In genomic region chr5:1751864-1752822, GRCh38 we compare ENCODE assay signal across 17 cellular contexts. TPM values are rescaled to one million over a fixed set of nuclear protein-coding genes. Genes with fewer than 3 reads are reported as not detected.
A peak's percentile ranks its signal among the peaks of the same experiment; 100 is the strongest.
DNase-seq lines count a peak whose midpoint lies in the region; ATAC-seq and TF ChIP-seq lines count a peak whose summit lies in the region.
"Had no signal": no experiment of that assay in that cellular context is flagged by ENCODE, and none has a peak within 500 bp of the region (broad histone marks: within the 10 kb centered on the region; RNA-seq: fewer than 3 reads in every experiment).

No MANE protein-coding gene starts in this region.

- DNase-seq in activated CD4-positive, CD25-positive, alpha-beta regulatory T cell treated with anti-CD3 and anti-CD28 coated beads, Interleukin-2, amount 50 U/mL, for 72 hours: peak; percentile 17
- DNase-seq in CD14-positive monocyte (ENCODE audit: low spot score) (peak; percentile 27), osteocyte (ENCODE audit: extremely low spot score, unreplicated experiment) (peak; percentile 60), GM13977 (ENCODE audit: low spot score) (no peak), NCI-H226 (no peak)
- DNase-seq: C1 segment of cervical spinal cord, GOT3, NCI-H1092 treated with DMSO at 0.1 percent for 48 hours, NCI-H1694, NCI-H2107, NCI-H345, NCI-H526 treated with DMSO at 0.1 percent for 48 hours had no signal

- ATAC-seq in activated CD4-positive, CD25-positive, alpha-beta regulatory T cell treated with anti-CD3 and anti-CD28 coated beads, Interleukin-2, amount 50 U/mL, for 24 hours: no peak
- ATAC-seq in esophagus mucosa: peak; percentile 17
- no peak for ATAC-seq in GM18868 (IDR thresholded peaks at IDR 0.05; ENCODE audit: unreplicated experiment)
- ATAC-seq: GM12878, K562 had no signal

- H3K4me1 Mint-ChIP-seq in CD14-positive monocyte (no peaks in the 10 kb centered on the region), osteocyte (ENCODE audit: unreplicated experiment) (no peaks in the 10 kb centered on the region)

- in situ Hi-C loops in GM13977 (cut with MboI; ENCODE audit: low pct_unique_long_range_greater_than_20kb, low sequenced_read_pairs, unreplicated experiment): loop anchor here (25.0 kb wide), 1 partner anchor 260 kb away; no protein-coding TSS in a partner anchor

- H3K9me3 Mint-ChIP-seq in CD14-positive monocyte (peaks cover 0 to 2% (median 0%) of the 10 kb centered on the region in 7 donors), osteocyte (ENCODE audit: unreplicated experiment) (no peaks in the 10 kb centered on the region)

- intact Hi-C loops in CD14-positive monocyte (cut with micrococcal nuclease): no loop called here

- no peak overlapping the region for H3K4me3 Mint-ChIP-seq in CD14-positive monocyte
- no peak overlapping the region for H3K4me3 Mint-ChIP-seq in osteocyte (ENCODE audit: unreplicated experiment)

- H3K27ac Mint-ChIP-seq in CD14-positive monocyte (no peak overlapping the region), osteocyte (ENCODE audit: unreplicated experiment) (no peak overlapping the region)

- H3K27me3 Mint-ChIP-seq in CD14-positive monocyte (ENCODE audit: low read depth in 3 of 3): peaks cover 0 to 17% (median 8%) of the 10 kb centered on the region in 3 donors
- no peaks in the 10 kb centered on the region for H3K27me3 Mint-ChIP-seq in osteocyte (ENCODE audit: unreplicated experiment)

- H3K36me3 Mint-ChIP-seq in CD14-positive monocyte (no peaks in the 10 kb centered on the region), osteocyte (ENCODE audit: unreplicated experiment) (no peaks in the 10 kb centered on the region)

- TF ChIP-seq CTCF in CD14-positive monocyte (IDR thresholded peaks at IDR 0.05): no peak
- TF ChIP-seq CTCF in osteocyte (IDR thresholded peaks at IDR 0.05): no peak
- no peak for TF ChIP-seq CTCF in GM13977 (IDR thresholded peaks at IDR 0.05; ENCODE audit: extremely low read depth, insufficient read depth, missing control alignments)

RNA-seq across cellular contexts. Expression of gene MRPL36, which starts 47.5 kb away (rescaled TPM):
- 10 to 100 TPM; 65.9 to 81.7 TPM for polyA plus RNA-seq in CD14-positive monocyte
- total RNA-seq in esophagus mucosa (54.3 TPM), osteocyte (44.0 and 51.9 TPM in 2 replicates)

RNA-seq across cellular contexts. Expression of gene NDUFS6, which starts 49.1 kb away (rescaled TPM):
- polyA plus RNA-seq in CD14-positive monocyte: 10 to 100 TPM; 62.2 to 62.3 TPM
- total RNA-seq in esophagus mucosa (30.7 TPM), osteocyte (31.7 and 35.1 TPM in 2 replicates)

Comparison
In these comparisons a context has a peak if more than half of its experiments do, and no peak if none do; other contexts are left out.
1. DNase-seq: peak in activated CD4-positive, CD25-positive, alpha-beta regulatory T cell treated with anti-CD3 and anti-CD28 coated beads, Interleukin-2, amount 50 U/mL, for 72 hours (single experiment), CD14-positive monocyte (single experiment) and osteocyte (single experiment); none in GM13977 (single experiment) and NCI-H226 (single experiment).